ENCODE assay signal across 28 cellular contexts in genomic region chrX:19793471-19793870, GRCh38.
DNase-seq lines count a peak whose midpoint lies in the region; ATAC-seq, FAIRE-seq and TF ChIP-seq lines count a peak whose summit lies in the region.
"Had no signal": no experiment of that assay in that cellular context is flagged by ENCODE, and none has a peak within 500 bp of the region (broad histone marks: within the 10 kb centered on the region; RNA-seq: fewer than 3 reads in every experiment).

No MANE protein-coding gene starts in this region.

- H3K9ac ChIP-seq in GM12878 (ENCODE audit: control insufficient read depth, insufficient read depth, low read length), result no peak overlapping the region
- H3K9ac ChIP-seq: parathyroid adenoma had no signal

- H3K4me1 ChIP-seq in GM12878 (ENCODE audit: control insufficient read depth, insufficient read depth, low read length) (peaks cover 14% of the 10 kb centered on the region; the same call in 1 of the 2 replicates), suprapubic skin (no peaks in the 10 kb centered on the region)
- H3K4me1 ChIP-seq: parathyroid adenoma, SJCRH30 had no signal

- H3K27ac Mint-ChIP-seq in activated T-cell treated with anti-CD3 and anti-CD28 coated beads, Interleukin-2, amount 50 U/mL, for 24 hours, result peak overlapping the region; percentile 74
- H3K27ac Mint-ChIP-seq in stimulated activated effector memory CD8-positive, alpha-beta T cell treated with anti-CD3 and anti-CD28 coated beads, Interleukin-12 subunit alpha, Interleukin-12 subunit beta, amount 100 ng/mL, for 72 hours, result peak overlapping the region; percentile 29
- H3K27ac Mint-ChIP-seq: activated CD8-positive, alpha-beta memory T cell treated with anti-CD3 and anti-CD28 coated beads, Interleukin-2, amount 10 ng/mL, durations not matched to agents 7 days and 5 days; type B pancreatic cell had no signal

- no peaks in the 10 kb centered on the region for H3K9me3 ChIP-seq in GM12878 (replicated peaks; ENCODE audit: control insufficient read depth, insufficient read depth, low read length)
- no peaks in the 10 kb centered on the region for H3K9me3 ChIP-seq in suprapubic skin
- H3K9me3 ChIP-seq: SJCRH30 had no signal

- H3K4me3 ChIP-seq in GM12878, result no peak overlapping the region
- H3K4me3 ChIP-seq in suprapubic skin, result no peak overlapping the region
- H3K4me3 ChIP-seq: SJCRH30 had no signal

- no peak for FAIRE-seq in GM12878 (lab: Jason Lieb, UNC)
- FAIRE-seq: A204.1, colon, endometrium had no signal

- H2AFZ ChIP-seq in GM12878 (ENCODE audit: control insufficient read depth, low read depth, low read length), result no peak overlapping the region
- H2AFZ ChIP-seq: parathyroid adenoma had no signal

- in situ Hi-C loops in GM12878 (cut with MboI), result no loop called here

- H3K9me3 Mint-ChIP-seq in activated T-cell treated with anti-CD3 and anti-CD28 coated beads, Interleukin-2, amount 50 U/mL, for 24 hours, result no peaks in the 10 kb centered on the region
- no peaks in the 10 kb centered on the region for H3K9me3 Mint-ChIP-seq in stimulated activated effector memory CD8-positive, alpha-beta T cell treated with anti-CD3 and anti-CD28 coated beads, Interleukin-12 subunit alpha, Interleukin-12 subunit beta, amount 100 ng/mL, for 72 hours
- H3K9me3 Mint-ChIP-seq: natural killer cell treated with Interleukin-12 subunit alpha and Interleukin-12 subunit beta and Interleukin-15 and Interleukin-18, amount 100 ng/mL, for 72 hours had no signal

- peaks cover 66% of the 10 kb centered on the region for H3K79me2 ChIP-seq in GM12878 (ENCODE audit: control insufficient read depth, insufficient read depth, low read length)

- no TSS peak for BruUV-seq in GM12878 (replicated peaks; lab: Mats Ljungman, UMichigan)

- peaks cover 26% of the 10 kb centered on the region for H3K36me3 Mint-ChIP-seq in activated T-cell treated with anti-CD3 and anti-CD28 coated beads, Interleukin-2, amount 50 U/mL, for 24 hours (ENCODE audit: low read depth)
- peaks cover 37% of the 10 kb centered on the region for H3K36me3 Mint-ChIP-seq in stimulated activated effector memory CD8-positive, alpha-beta T cell treated with anti-CD3 and anti-CD28 coated beads, Interleukin-12 subunit alpha, Interleukin-12 subunit beta, amount 100 ng/mL, for 72 hours
- H3K36me3 Mint-ChIP-seq: type B pancreatic cell had no signal

- no peak for ATAC-seq in GM12878
- ATAC-seq in stimulated activated effector memory CD8-positive, alpha-beta T cell treated with anti-CD3 and anti-CD28 coated beads, Interleukin-12 subunit alpha, Interleukin-12 subunit beta, amount 100 ng/mL, for 72 hours, result peak; percentile 44
- no peak for ATAC-seq in esophagus mucosa
- ATAC-seq: activated CD8-positive, alpha-beta memory T cell treated with anti-CD3 and anti-CD28 coated beads, Interleukin-2, amount 10 ng/mL, durations not matched to agents 7 days and 5 days; foreskin keratinocyte; natural killer cell treated with Interleukin-12 subunit alpha and Interleukin-12 subunit beta and Interleukin-15 and Interleukin-18, amount 100 ng/mL, for 72 hours; sciatic nerve had no signal

- POLR2A ChIA-PET in GM12878 (lab: Charles Lee), result interaction anchor here (0.6 to 2.5 kb wide), 4 partner anchors 15 to 94 kb away, joined by 4 to 8 read pairs (median 5); partner anchors contain the start of gene SH3KBP1

- CTCF ChIA-PET in GM12878 (lab: Yijun Ruan, JAX), result interaction anchor here (2.0 kb wide), 1 partner anchor 53 kb away, joined by 5 read pairs; no protein-coding TSS in a partner anchor

- TF ChIP-seq CTCF in GM12878 (IDR thresholded peaks at IDR 0.05 in 2 of 3, conservative IDR thresholded peaks at IDR 0.05 in 1 of 3; ENCODE audit: control insufficient read depth in 2 of 3, extremely low read depth in 1 of 3, insufficient read depth in 1 of 3, low read depth in 3 of 3, low read length in 3 of 3), result no peak
- no peak for TF ChIP-seq CTCF in suprapubic skin (IDR thresholded peaks at IDR 0.05)

- no peak overlapping the region for H3K4me3 Mint-ChIP-seq in activated T-cell treated with anti-CD3 and anti-CD28 coated beads, Interleukin-2, amount 50 U/mL, for 24 hours
- H3K4me3 Mint-ChIP-seq in stimulated activated effector memory CD8-positive, alpha-beta T cell treated with anti-CD3 and anti-CD28 coated beads, Interleukin-12 subunit alpha, Interleukin-12 subunit beta, amount 100 ng/mL, for 72 hours, result no peak overlapping the region
- H3K4me3 Mint-ChIP-seq: activated CD8-positive, alpha-beta memory T cell treated with anti-CD3 and anti-CD28 coated beads, Interleukin-2, amount 10 ng/mL, durations not matched to agents 7 days and 5 days; natural killer cell treated with Interleukin-12 subunit alpha and Interleukin-12 subunit beta and Interleukin-15 and Interleukin-18, amount 100 ng/mL, for 72 hours; type B pancreatic cell had no signal

- H3K4me1 Mint-ChIP-seq in activated T-cell treated with anti-CD3 and anti-CD28 coated beads, Interleukin-2, amount 50 U/mL, for 24 hours (ENCODE audit: low read depth), result peaks cover 71% of the 10 kb centered on the region
- H3K4me1 Mint-ChIP-seq in stimulated activated effector memory CD8-positive, alpha-beta T cell treated with anti-CD3 and anti-CD28 coated beads, Interleukin-12 subunit alpha, Interleukin-12 subunit beta, amount 100 ng/mL, for 72 hours, result peaks cover 39% of the 10 kb centered on the region

- SMC1A ChIA-PET in GM12878 (lab: Charles Lee; ENCODE audit: uncharacterized antibody, unreplicated experiment), result interaction anchor here (0.6 to 9.6 kb wide), 6 partner anchors 10 to 57 kb away, joined by 3 to 83 read pairs (median 8); no protein-coding TSS in a partner anchor

- H3K27me3 Mint-ChIP-seq in activated T-cell treated with anti-CD3 and anti-CD28 coated beads, Interleukin-2, amount 50 U/mL, for 24 hours, result peaks cover 2% of the 10 kb centered on the region
- H3K27me3 Mint-ChIP-seq: activated CD8-positive, alpha-beta memory T cell treated with anti-CD3 and anti-CD28 coated beads, Interleukin-2, amount 10 ng/mL, durations not matched to agents 7 days and 5 days; natural killer cell treated with Interleukin-12 subunit alpha and Interleukin-12 subunit beta and Interleukin-15 and Interleukin-18, amount 100 ng/mL, for 72 hours; type B pancreatic cell had no signal

- H4K20me1 ChIP-seq in GM12878 (ENCODE audit: control insufficient read depth, insufficient read depth), result no peaks in the 10 kb centered on the region

- TF ChIP-seq EP300 in GM12878 (IDR thresholded peaks at IDR 0.05; ENCODE audit: borderline replicate concordance in 1 of 2, control insufficient read depth in 1 of 2, low read depth in 2 of 2, low read length in 2 of 2) (no peak), suprapubic skin (IDR thresholded peaks at IDR 0.05) (no peak)

- H3K27ac ChIP-seq in GM12878 (ENCODE audit: control insufficient read depth, insufficient read depth) (peak overlapping the region; percentile 64), suprapubic skin (no peak overlapping the region)
- H3K27ac ChIP-seq: C4-2B, foreskin keratinocyte, parathyroid adenoma, SJCRH30 had no signal

- H3K27me3 ChIP-seq in GM12878 (replicated peaks in 1 of 2; ENCODE audit: control insufficient read depth in 2 of 2, insufficient read depth in 2 of 2, low read length in 1 of 2), result no peaks in the 10 kb centered on the region
- no peaks in the 10 kb centered on the region for H3K27me3 ChIP-seq in suprapubic skin
- H3K27me3 ChIP-seq: foreskin keratinocyte, SJCRH30 had no signal

- intact Hi-C loops in GM12878 (cut with micrococcal nuclease; ENCODE audit: unreplicated experiment), result loop anchor here (5.0 kb wide), 2 partner anchors 46 to 69 kb away; no protein-coding TSS in a partner anchor

- RAD21 ChIA-PET in GM12878 (lab: Charles Lee; ENCODE audit: unreplicated experiment), result interaction anchor here (1.2 kb wide), 1 partner anchor 19 kb away, joined by 4 read pairs; no protein-coding TSS in a partner anchor

- TF ChIP-seq RAD21 in GM12878 (IDR thresholded peaks at IDR 0.05; ENCODE audit: insufficient read depth, low read depth, low read length), result no peak

- DNase-seq in activated T-cell treated with anti-CD3 and anti-CD28 coated beads, Interleukin-2, amount 50 U/mL, for 24 hours, result no peak
- no peak for DNase-seq in activated T-cell treated with anti-CD3 and anti-CD28 coated beads for 4 hours
- peak; percentile 33 for DNase-seq in M059J (ENCODE audit: low read depth)
- no peak for DNase-seq in GM12878 (ENCODE audit: low read depth, low spot score)
- DNase-seq in stimulated activated effector memory CD8-positive, alpha-beta T cell treated with anti-CD3 and anti-CD28 coated beads, Interleukin-12 subunit alpha, Interleukin-12 subunit beta, amount 100 ng/mL, for 72 hours (ENCODE audit: low spot score in 2 of 2), result no peak
- DNase-seq in stimulated activated CD4-positive, alpha-beta T cell treated with anti-CD3 and anti-CD28 coated beads, Interleukin-1b, Interleukin-23, amount 100 ng/mL, for 48 hours, result no peak
- no peak for DNase-seq in suprapubic skin (ENCODE audit: low spot score in 2 of 2)
- DNase-seq: activated CD4-positive, CD25-positive, alpha-beta regulatory T cell; activated CD8-positive, alpha-beta memory T cell treated with anti-CD3 and anti-CD28 coated beads, Interleukin-2, amount 10 ng/mL, durations not matched to agents 7 days and 5 days; activated gamma-delta T cell; DMS53; foreskin keratinocyte; hypothalamus; mesenchymal stem cell; NCI-H1417; NCI-H69; SJCRH30; stimulated activated naive CD4-positive, alpha-beta T cell; T1000 had no signal

- H3K4me2 ChIP-seq in GM12878 (ENCODE audit: control insufficient read depth, insufficient read depth), result no peak overlapping the region

- H3K36me3 ChIP-seq in GM12878 (ENCODE audit: control insufficient read depth in 2 of 2, insufficient read depth in 2 of 2, low read length in 1 of 2), result peaks cover 0 to 4% of the 10 kb centered on the region in 2 experiments; a peak in 1 of 4 replicates
- H3K36me3 ChIP-seq in suprapubic skin, result no peaks in the 10 kb centered on the region
- H3K36me3 ChIP-seq: SJCRH30 had no signal

- TF ChIP-seq POLR2A in GM12878 (IDR thresholded peaks at IDR 0.05; ENCODE audit: low read depth, low read length) (no peak), suprapubic skin (IDR thresholded peaks at IDR 0.05) (no peak)
